ENCODE assay signal across 12 cellular contexts in the genomic region with DNA sequence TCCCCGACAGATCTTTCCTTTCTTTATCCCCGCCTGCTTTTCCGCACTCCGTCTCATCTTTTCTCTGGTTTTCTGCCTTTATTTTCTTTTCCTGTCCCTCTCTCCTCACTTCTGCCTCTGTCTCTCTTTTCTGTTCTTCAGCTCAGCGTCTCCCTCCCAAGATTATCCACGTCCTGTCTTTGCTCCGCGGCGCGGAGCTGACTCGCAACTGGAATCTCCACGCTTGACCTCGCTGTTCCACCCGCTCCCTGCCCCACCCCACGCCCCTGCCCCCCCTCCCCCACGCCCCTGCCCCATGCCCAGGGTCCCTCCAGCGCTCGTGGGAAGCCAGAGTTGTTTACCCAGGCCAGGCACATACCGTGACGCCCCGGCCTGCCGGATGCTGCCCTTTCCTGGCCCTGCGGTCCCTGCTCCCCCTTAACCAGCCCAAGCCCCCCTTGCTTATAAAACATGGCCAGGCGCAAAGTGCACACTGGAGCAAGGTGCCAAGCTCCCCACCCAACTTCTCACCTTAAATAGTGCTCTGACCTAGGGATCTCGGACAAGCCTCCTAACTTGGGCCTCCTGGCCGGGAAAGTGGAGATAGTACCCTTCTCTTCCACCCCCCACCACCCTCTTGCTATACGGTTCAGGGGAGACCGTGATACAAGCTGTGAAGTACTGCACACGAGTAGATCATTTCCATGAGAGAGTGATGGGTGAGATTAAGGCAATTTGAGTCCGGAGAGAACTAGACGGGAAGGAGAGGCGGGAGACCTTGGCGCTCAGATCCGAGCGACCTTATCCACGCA. TPM values are rescaled to one million over a fixed set of nuclear protein-coding genes. Genes with fewer than 3 reads are reported as not detected.
A peak's percentile ranks its signal among the peaks of the same experiment; 100 is the strongest.
DNase-seq lines count a peak whose midpoint lies in the region; ATAC-seq, FAIRE-seq and TF ChIP-seq lines count a peak whose summit lies in the region.
"Had no signal": no experiment of that assay in that cellular context is flagged by ENCODE, and none has a peak within 500 bp of the region (broad histone marks: within the 10 kb centered on the region; RNA-seq: fewer than 3 reads in every experiment).

No MANE protein-coding gene starts in this region.

- H4K20me1 ChIP-seq in astrocyte (ENCODE audit: insufficient read depth, low read length): peaks cover 25% of the 10 kb centered on the region

- peaks cover 93% of the 10 kb centered on the region for H3K27me3 ChIP-seq in astrocyte (ENCODE audit: insufficient read depth, low read length)

- H3K4me1 ChIP-seq in astrocyte (ENCODE audit: insufficient read depth, low read length): peaks cover 27% of the 10 kb centered on the region

- H3K4me3 Mint-ChIP-seq in stimulated activated naive CD8-positive, alpha-beta T cell treated with anti-CD3 and anti-CD28 coated beads, Interleukin-15, Interleukin-2, amounts not matched to agents 100 ng/mL and 50 ng/mL, for 24 hours: peak overlapping the region; percentile 60
- H3K4me3 Mint-ChIP-seq in astrocyte (ENCODE audit: unreplicated experiment): peak overlapping the region; percentile 79

- no peak overlapping the region for H2AFZ ChIP-seq in astrocyte (ENCODE audit: low read depth, low read length)

- H3K4me2 ChIP-seq in astrocyte (ENCODE audit: low read length): peak overlapping the region; percentile 74

- H3K27ac Mint-ChIP-seq in stimulated activated naive CD8-positive, alpha-beta T cell treated with anti-CD3 and anti-CD28 coated beads, Interleukin-15, Interleukin-2, amounts not matched to agents 100 ng/mL and 50 ng/mL, for 24 hours: no peak overlapping the region
- peak overlapping the region; percentile 85 for H3K27ac Mint-ChIP-seq in astrocyte (ENCODE audit: unreplicated experiment)

- no peak overlapping the region for H3K9ac ChIP-seq in astrocyte (ENCODE audit: low read length)

- no peak for TF ChIP-seq CTCF in astrocyte (IDR thresholded peaks at IDR 0.05; ENCODE audit: insufficient read depth, low read depth, low read length)

- FAIRE-seq in astrocyte (lab: Jason Lieb, UNC): no peak

- H3K9me3 ChIP-seq in astrocyte (ENCODE audit: insufficient read depth, low read depth, low read length): peaks cover 3% of the 10 kb centered on the region

- no peak for ATAC-seq in stimulated activated naive CD8-positive, alpha-beta T cell treated with anti-CD3 and anti-CD28 coated beads, Interleukin-15, Interleukin-2, amounts not matched to agents 100 U/mL and 50 U/mL, for 24 hours
- ATAC-seq in HG03159 (IDR thresholded peaks at IDR 0.05; ENCODE audit: unreplicated experiment): no peak

- H3K9me3 Mint-ChIP-seq in stimulated activated naive CD8-positive, alpha-beta T cell treated with anti-CD3 and anti-CD28 coated beads, Interleukin-15, Interleukin-2, amounts not matched to agents 100 ng/mL and 50 ng/mL, for 24 hours: no peaks in the 10 kb centered on the region
- H3K9me3 Mint-ChIP-seq in astrocyte (ENCODE audit: unreplicated experiment): peaks cover 14% of the 10 kb centered on the region

- peaks cover 64% of the 10 kb centered on the region for H3K4me1 Mint-ChIP-seq in stimulated activated naive CD8-positive, alpha-beta T cell treated with anti-CD3 and anti-CD28 coated beads, Interleukin-15, Interleukin-2, amounts not matched to agents 100 ng/mL and 50 ng/mL, for 24 hours (ENCODE audit: low read depth)
- peaks cover 27% of the 10 kb centered on the region for H3K4me1 Mint-ChIP-seq in astrocyte (ENCODE audit: low read depth, unreplicated experiment)

- DNase-seq in stimulated activated naive CD8-positive, alpha-beta T cell treated with anti-CD3 and anti-CD28 coated beads, Interleukin-15, Interleukin-2, amounts not matched to agents 100 U/mL and 50 U/mL, for 24 hours: no peak
- DNase-seq in astrocyte (ENCODE audit: low read depth): no peak
- peak; percentile 80 for DNase-seq in mesenteric fat pad (ENCODE audit: low spot score)
- no peak for DNase-seq in stimulated activated CD4-positive, alpha-beta T cell treated with anti-CD3 and anti-CD28 coated beads, Interleukin-2, amount 100 ng/mL, for 48 hours
- DNase-seq in stimulated activated CD4-positive, alpha-beta T cell treated with anti-CD3 and anti-CD28 coated beads, Interleukin-12 subunit alpha, Interleukin-12 subunit beta, amount 100 ng/mL, for 4 hours: no peak
- DNase-seq in activated CD4-positive, alpha-beta T cell treated with anti-CD3 and anti-CD28 coated beads, Interleukin-2, amount 50 U/mL, for 1 hour: no peak
- DNase-seq: DMS 273 treated with DMSO at 0.1 percent for 48 hours, NCI-H510A had no signal

- peaks cover 92% of the 10 kb centered on the region for H3K27me3 Mint-ChIP-seq in stimulated activated naive CD8-positive, alpha-beta T cell treated with anti-CD3 and anti-CD28 coated beads, Interleukin-15, Interleukin-2, amounts not matched to agents 100 ng/mL and 50 ng/mL, for 24 hours
- H3K27me3 Mint-ChIP-seq in astrocyte (ENCODE audit: low read depth, unreplicated experiment): peaks cover 65% of the 10 kb centered on the region

- H3K36me3 ChIP-seq in astrocyte (ENCODE audit: insufficient read depth, low read length): no peaks in the 10 kb centered on the region

- no peaks in the 10 kb centered on the region for H3K79me2 ChIP-seq in astrocyte (ENCODE audit: insufficient read depth, low read length)

- no peak overlapping the region for H3K27ac ChIP-seq in astrocyte (ENCODE audit: low read depth, low read length)

- no peak overlapping the region for H3K4me3 ChIP-seq in astrocyte (ENCODE audit: insufficient read depth, low read depth, low read length)

- H3K36me3 Mint-ChIP-seq in stimulated activated naive CD8-positive, alpha-beta T cell treated with anti-CD3 and anti-CD28 coated beads, Interleukin-15, Interleukin-2, amounts not matched to agents 100 ng/mL and 50 ng/mL, for 24 hours (ENCODE audit: low read depth): no peaks in the 10 kb centered on the region
- peaks cover 12% of the 10 kb centered on the region for H3K36me3 Mint-ChIP-seq in astrocyte (ENCODE audit: low read depth, unreplicated experiment)

RNA-seq across cellular contexts. Expression of gene LHX1, which starts 4.7 kb away (rescaled TPM):
- 10.8 and 11.8 TPM in 2 replicates for total RNA-seq in astrocyte
- total RNA-seq in mesenteric fat pad: not detected
- total RNA-seq: aorta, posterior vena cava had no signal

RNA-seq across cellular contexts. Expression of gene AATF, which starts 16.2 kb away (rescaled TPM):
- total RNA-seq in astrocyte: 47.1 and 49.1 TPM in 2 replicates
- 42.3 TPM for total RNA-seq in mesenteric fat pad

Comparison
In these comparisons a context has a peak if more than half of its experiments do, and no peak if none do; other contexts are left out.
1. RNA of gene LHX1, which starts 4.7 kb away (total RNA-seq): 10.8 to 11.8 TPM in astrocyte; not detected in mesenteric fat pad (single experiment); every median in the first group is over 10 times any median in the second.